ENCODE assay signal across 27 cellular contexts in the genomic region with DNA sequence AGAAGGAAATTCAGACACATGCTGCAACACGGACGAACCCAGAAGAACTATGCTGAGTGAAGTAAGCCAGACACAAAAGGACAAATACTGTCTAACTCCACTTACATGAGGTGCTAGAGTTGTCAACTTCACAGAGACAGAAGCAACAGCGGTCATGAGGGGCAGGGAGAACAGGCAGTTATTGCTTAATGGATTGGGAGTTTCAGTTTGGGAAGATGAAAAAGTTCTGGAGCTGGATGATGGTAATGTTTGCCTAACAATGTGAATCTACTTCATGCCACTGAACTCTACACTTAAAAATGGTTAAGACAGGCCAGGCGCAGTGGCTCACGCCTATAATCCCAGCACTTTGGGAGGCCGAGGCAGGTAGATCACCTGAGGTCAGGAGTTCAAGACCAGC.
"Had no signal": no experiment of that assay in that cellular context is flagged by ENCODE, and none has a peak within 500 bp of the region (broad histone marks: within the 10 kb centered on the region; RNA-seq: fewer than 3 reads in every experiment).

No MANE protein-coding gene starts in this region.

- H3K4me1 ChIP-seq: foreskin keratinocyte, parathyroid adenoma, suprapubic skin, upper lobe of right lung, uterus had no signal

- H3K4me3 ChIP-seq: gastroesophageal sphincter, heart right ventricle, mucosa of descending colon, neural progenitor cell, skin epidermis, suprapubic skin, transverse colon, upper lobe of right lung, uterus had no signal

- FAIRE-seq: endometrium, islet of Langerhans had no signal

- H3K9me3 Mint-ChIP-seq: effector memory CD8-positive, alpha-beta T cell; mesothelial cell of epicardium; naive B cell; natural killer cell treated with Interleukin-12 subunit alpha and Interleukin-12 subunit beta and Interleukin-15 and Interleukin-18, amount 100 ng/mL, for 72 hours; neural progenitor cell; stimulated activated naive B cell treated with anti-CD40 and anti-IgM and Interleukin-4, amounts not matched to agents 10 μg/mL and 1 μg/mL and 100 μg/mL, for 72 hours; stimulated activated naive CD8-positive, alpha-beta T cell treated with anti-CD3 and anti-CD28 coated beads, Interleukin-15, amount 100 ng/mL, for 72 hours had no signal

- H3K27me3 Mint-ChIP-seq: effector memory CD8-positive, alpha-beta T cell; naive B cell; natural killer cell treated with Interleukin-12 subunit alpha and Interleukin-12 subunit beta and Interleukin-15 and Interleukin-18, amount 100 ng/mL, for 72 hours; progenitor cell of endocrine pancreas; stimulated activated naive B cell treated with anti-CD40 and anti-IgM and Interleukin-4, amounts not matched to agents 10 μg/mL and 1 μg/mL and 100 μg/mL, for 72 hours; stimulated activated naive CD8-positive, alpha-beta T cell treated with anti-CD3 and anti-CD28 coated beads, Interleukin-15, amount 100 ng/mL, for 72 hours had no signal

- H2AFZ ChIP-seq: neural progenitor cell, parathyroid adenoma had no signal

- H3K9ac ChIP-seq: neural progenitor cell, parathyroid adenoma had no signal

- ATAC-seq: effector memory CD8-positive, alpha-beta T cell; foreskin keratinocyte; gastroesophageal sphincter; left cardiac atrium; mucosa of descending colon; natural killer cell treated with Interleukin-12 subunit alpha and Interleukin-12 subunit beta and Interleukin-15 and Interleukin-18, amount 100 ng/mL, for 72 hours; stimulated activated naive B cell treated with anti-CD40 and anti-IgM and Interleukin-4, amounts not matched to agents 10 μg/mL and 1 μg/mL and 100 μg/mL, for 72 hours; stimulated activated naive CD8-positive, alpha-beta T cell treated with anti-CD3 and anti-CD28 coated beads, Interleukin-15, amount 100 ng/mL, for 72 hours; upper lobe of right lung had no signal

- H3K36me3 ChIP-seq: uterus had no signal

- H3K27ac Mint-ChIP-seq: mesothelial cell of epicardium; natural killer cell treated with Interleukin-12 subunit alpha and Interleukin-12 subunit beta and Interleukin-15 and Interleukin-18, amount 100 ng/mL, for 72 hours; neural progenitor cell; progenitor cell of endocrine pancreas; stimulated activated naive B cell treated with anti-CD40 and anti-IgM and Interleukin-4, amounts not matched to agents 10 μg/mL and 1 μg/mL and 100 μg/mL, for 72 hours; stimulated activated naive CD8-positive, alpha-beta T cell treated with anti-CD3 and anti-CD28 coated beads, Interleukin-15, amount 100 ng/mL, for 72 hours had no signal

- DNase-seq: cerebellar nuclear complex; cortex of kidney; effector memory CD8-positive, alpha-beta T cell; foreskin keratinocyte; heart right ventricle; hippocampal formation; left cardiac atrium; mesenchymal stem cell; mucosa of descending colon; naive B cell; stimulated activated CD4-positive, alpha-beta T cell treated with anti-CD3 and anti-CD28 coated beads, Interleukin-15, amount 100 ng/mL, for 24 hours; stimulated activated CD4-positive, alpha-beta T cell treated with anti-CD3 and anti-CD28 coated beads, Interleukin-2, amount 100 ng/mL, for 48 hours; stimulated activated naive B cell treated with anti-CD40 and anti-IgM and Interleukin-4, amounts not matched to agents 10 μg/mL and 1 μg/mL and 100 μg/mL, for 72 hours; stimulated activated naive CD8-positive, alpha-beta T cell treated with anti-CD3 and anti-CD28 coated beads, Interleukin-15, amount 100 ng/mL, for 72 hours; transverse colon; upper lobe of right lung; uterus had no signal

- H3K27ac ChIP-seq: foreskin keratinocyte, neural progenitor cell, parathyroid adenoma, skin epidermis, suprapubic skin, upper lobe of right lung, uterus had no signal

- H3K4me2 ChIP-seq: neural progenitor cell had no signal

- H3K27me3 ChIP-seq: foreskin keratinocyte, gastroesophageal sphincter, heart right ventricle, neural progenitor cell, suprapubic skin, transverse colon, upper lobe of right lung, uterus had no signal

- H3K4me3 Mint-ChIP-seq: effector memory CD8-positive, alpha-beta T cell; mesothelial cell of epicardium; naive B cell; natural killer cell treated with Interleukin-12 subunit alpha and Interleukin-12 subunit beta and Interleukin-15 and Interleukin-18, amount 100 ng/mL, for 72 hours; neural progenitor cell; stimulated activated naive B cell treated with anti-CD40 and anti-IgM and Interleukin-4, amounts not matched to agents 10 μg/mL and 1 μg/mL and 100 μg/mL, for 72 hours; stimulated activated naive CD8-positive, alpha-beta T cell treated with anti-CD3 and anti-CD28 coated beads, Interleukin-15, amount 100 ng/mL, for 72 hours had no signal

- H3K9me3 ChIP-seq: gastroesophageal sphincter, heart right ventricle, mucosa of descending colon, suprapubic skin, transverse colon, upper lobe of right lung, uterus had no signal

- H3K4me1 Mint-ChIP-seq: mesothelial cell of epicardium, neural progenitor cell had no signal
